ENCODE assay signal across 14 cellular contexts in genomic region chr18:79521806-79522205, GRCh38.
A peak's percentile ranks its signal among the peaks of the same experiment; 100 is the strongest.
DNase-seq lines count a peak whose midpoint lies in the region; ATAC-seq and TF ChIP-seq lines count a peak whose summit lies in the region.
"Had no signal": no experiment of that assay in that cellular context is flagged by ENCODE, and none has a peak within 500 bp of the region (broad histone marks: within the 10 kb centered on the region; RNA-seq: fewer than 3 reads in every experiment).

No MANE protein-coding gene starts in this region.

- TF ChIP-seq POLR2A in sigmoid colon (IDR thresholded peaks at IDR 0.05) = no peak

- WGBS in sigmoid colon, 2 donors = 33 to 77% methylated on average over 6 of the region's 6 CpGs

- peak overlapping the region; percentile 74 for H3K4me3 Mint-ChIP-seq in activated CD4-positive, alpha-beta T cell treated with anti-CD3 and anti-CD28 coated beads for 36 hours
- H3K4me3 Mint-ChIP-seq in activated naive CD8-positive, alpha-beta T cell treated with anti-CD3 and anti-CD28 coated beads for 36 hours = peak overlapping the region; percentile 73
- H3K4me3 Mint-ChIP-seq: CD14-positive monocyte, HFFc6 had no signal

- peaks cover 86% of the 10 kb centered on the region for H3K4me1 ChIP-seq in OCI-LY7 (ENCODE audit: insufficient read depth, low read length, poor library complexity, severe bottlenecking)
- peaks cover 0 to 20% (median 14%) of the 10 kb centered on the region in 4 donors for H3K4me1 ChIP-seq in sigmoid colon
- no peaks in the 10 kb centered on the region for H3K4me1 ChIP-seq in PC-3 (ENCODE audit: insufficient read depth, low read length)

- BruUV-seq in OCI-LY7 (replicated peaks; lab: Mats Ljungman, UMichigan) (no TSS peak), PC-3 (replicated peaks; lab: Mats Ljungman, UMichigan) (no TSS peak)

- H3K79me2 ChIP-seq in OCI-LY7 (ENCODE audit: insufficient read depth, low read depth, low read length) = no peaks in the 10 kb centered on the region
- H3K79me2 ChIP-seq in PC-3 (ENCODE audit: low read length) = no peaks in the 10 kb centered on the region

- H3K9ac ChIP-seq in PC-3 (ENCODE audit: low read length) = no peak overlapping the region

- peak overlapping the region; percentile 94 for H3K27ac Mint-ChIP-seq in activated CD4-positive, alpha-beta T cell treated with anti-CD3 and anti-CD28 coated beads for 36 hours
- H3K27ac Mint-ChIP-seq in activated naive CD8-positive, alpha-beta T cell treated with anti-CD3 and anti-CD28 coated beads for 36 hours = peak overlapping the region; percentile 97
- H3K27ac Mint-ChIP-seq: HFFc6 had no signal

- peaks cover 19% of the 10 kb centered on the region for H3K36me3 Mint-ChIP-seq in activated CD4-positive, alpha-beta T cell treated with anti-CD3 and anti-CD28 coated beads for 36 hours (ENCODE audit: low read depth)
- peaks cover 37% of the 10 kb centered on the region for H3K36me3 Mint-ChIP-seq in activated naive CD8-positive, alpha-beta T cell treated with anti-CD3 and anti-CD28 coated beads for 36 hours

- ATAC-seq in activated CD4-positive, alpha-beta T cell treated with anti-CD3 and anti-CD28 coated beads for 36 hours = no peak
- ATAC-seq in PC-3 = no peak
- ATAC-seq: left cardiac atrium had no signal

- no peaks in the 10 kb centered on the region for H4K20me1 ChIP-seq in OCI-LY7 (ENCODE audit: insufficient read depth, low read length)
- H4K20me1 ChIP-seq in PC-3 (ENCODE audit: low read length) = no peaks in the 10 kb centered on the region

- CTCF ChIA-PET in activated CD4-positive, alpha-beta T cell treated with anti-CD3 and anti-CD28 coated beads for 36 hours (lab: Charles Lee) = no interaction called here
- CTCF ChIA-PET in OCI-LY7 (lab: Charles Lee; ENCODE audit: unreplicated experiment) = no interaction called here
- CTCF ChIA-PET in PC-3 (lab: Charles Lee) = no interaction called here

- DNase-seq in activated CD4-positive, alpha-beta T cell treated with anti-CD3 and anti-CD28 coated beads for 36 hours = peak; percentile 42
- no peak for DNase-seq in activated CD4-positive, alpha-beta T cell treated with anti-CD3 and anti-CD28 coated beads, Interleukin-2, amount 50 U/mL, for 1 hour
- no peak for DNase-seq in OCI-LY7 (ENCODE audit: low spot score)
- no peak for DNase-seq in activated naive CD8-positive, alpha-beta T cell treated with anti-CD3 and anti-CD28 coated beads for 36 hours
- peak; percentile 37 for DNase-seq in sigmoid colon
- DNase-seq in mucosa of gallbladder (ENCODE audit: low spot score) = no peak
- no peak for DNase-seq in PC-3
- no peak for DNase-seq in GM19240 (ENCODE audit: insufficient read length, low spot score)
- DNase-seq: HFFc6, hippocampal formation, left cardiac atrium, NCI-H510A, trophoblast cell had no signal

- intact Hi-C loops in activated CD4-positive, alpha-beta T cell treated with anti-CD3 and anti-CD28 coated beads for 36 hours (cut with DNase I, micrococcal nuclease) = loop anchor here (2.0 to 5.0 kb wide), 6 partner anchors 15 to 585 kb away; partner anchors contain the start of genes ADNP2 (in 1 of the 2), CTDP1 (in 1 of the 2), HSBP1L1 (in 1 of the 2) and TXNL4A (in 1 of the 2)
- intact Hi-C loops in OCI-LY7 (cut with micrococcal nuclease; ENCODE audit: unreplicated experiment) = loop anchor here (2.0 to 5.0 kb wide), 3 partner anchors 117 to 513 kb away; partner anchors contain the start of gene RBFA
- intact Hi-C loops in sigmoid colon (cut with DNase I) = no loop called here
- intact Hi-C loops in PC-3 (cut with micrococcal nuclease) = no loop called here

- TF ChIP-seq EP300 in sigmoid colon (IDR thresholded peaks at IDR 0.05) = no peak

- H2AFZ ChIP-seq in OCI-LY7 (ENCODE audit: low read length) = no peak overlapping the region
- no peak overlapping the region for H2AFZ ChIP-seq in PC-3 (ENCODE audit: low read length)

- POLR2A ChIA-PET in activated CD4-positive, alpha-beta T cell treated with anti-CD3 and anti-CD28 coated beads for 36 hours (lab: Charles Lee) = no interaction called here
- POLR2A ChIA-PET in OCI-LY7 (lab: Charles Lee) (no interaction called here), PC-3 (lab: Charles Lee; ENCODE audit: unreplicated experiment) (no interaction called here)

- H3K9me3 ChIP-seq in OCI-LY7 (ENCODE audit: low read length) (no peaks in the 10 kb centered on the region), sigmoid colon (no peaks in the 10 kb centered on the region), PC-3 (ENCODE audit: low read length) (no peaks in the 10 kb centered on the region)

- H3K4me3 ChIP-seq in OCI-LY7 (ENCODE audit: low read depth, low read length, poor library complexity, severe bottlenecking) (peak overlapping the region; percentile 67), sigmoid colon (no peak overlapping the region), PC-3 (ENCODE audit: low read length) (no peak overlapping the region)

- no peak for TF ChIP-seq CTCF in OCI-LY7 (conservative IDR thresholded peaks at IDR 0.05; ENCODE audit: low read length)
- TF ChIP-seq CTCF in sigmoid colon (IDR thresholded peaks at IDR 0.05) = no peak
- no peak for TF ChIP-seq CTCF in PC-3 (conservative IDR thresholded peaks at IDR 0.05; ENCODE audit: low read depth, low read length)

- peaks cover 91% of the 10 kb centered on the region for H3K4me1 Mint-ChIP-seq in activated CD4-positive, alpha-beta T cell treated with anti-CD3 and anti-CD28 coated beads for 36 hours
- H3K4me1 Mint-ChIP-seq in activated naive CD8-positive, alpha-beta T cell treated with anti-CD3 and anti-CD28 coated beads for 36 hours = peaks cover 72% of the 10 kb centered on the region

- peaks cover 4% of the 10 kb centered on the region; the same call in 1 of the 2 replicates for H3K36me3 ChIP-seq in OCI-LY7 (ENCODE audit: insufficient read depth, low read length)
- H3K36me3 ChIP-seq in sigmoid colon = no peaks in the 10 kb centered on the region
- no peaks in the 10 kb centered on the region for H3K36me3 ChIP-seq in PC-3 (ENCODE audit: low read depth, low read length)

- H3K9me2 ChIP-seq in OCI-LY7 (ENCODE audit: insufficient read depth, low read length) (no peaks in the 10 kb centered on the region), PC-3 (replicated peaks; ENCODE audit: low read length) (no peaks in the 10 kb centered on the region)

- H3K4me2 ChIP-seq in OCI-LY7 (ENCODE audit: low read length) (peak overlapping the region; percentile 93), PC-3 (ENCODE audit: low read length) (no peak overlapping the region)

- H3K9me3 Mint-ChIP-seq in activated CD4-positive, alpha-beta T cell treated with anti-CD3 and anti-CD28 coated beads for 36 hours (ENCODE audit: low read depth) = no peaks in the 10 kb centered on the region
- H3K9me3 Mint-ChIP-seq in activated naive CD8-positive, alpha-beta T cell treated with anti-CD3 and anti-CD28 coated beads for 36 hours = no peaks in the 10 kb centered on the region
- H3K9me3 Mint-ChIP-seq: HFFc6 had no signal

- H3K27me3 ChIP-seq in sigmoid colon (no peaks in the 10 kb centered on the region), PC-3 (ENCODE audit: low read length) (no peaks in the 10 kb centered on the region)

- no peaks in the 10 kb centered on the region for H3F3A ChIP-seq in PC-3 (ENCODE audit: low read length, unreplicated experiment)

- H3K27ac ChIP-seq in OCI-LY7 (ENCODE audit: low read depth, low read length, poor library complexity, severe bottlenecking) (peak overlapping the region; percentile 100), sigmoid colon (no peak overlapping the region), PC-3 (ENCODE audit: low read length) (no peak overlapping the region)

- H3K27me3 Mint-ChIP-seq in activated CD4-positive, alpha-beta T cell treated with anti-CD3 and anti-CD28 coated beads for 36 hours = no peaks in the 10 kb centered on the region
- no peaks in the 10 kb centered on the region for H3K27me3 Mint-ChIP-seq in activated naive CD8-positive, alpha-beta T cell treated with anti-CD3 and anti-CD28 coated beads for 36 hours

Comparison
In these comparisons a context has a peak if more than half of its experiments do, and no peak if none do; other contexts are left out.
1. DNase-seq: peak in activated CD4-positive, alpha-beta T cell treated with anti-CD3 and anti-CD28 coated beads for 36 hours (single experiment) and sigmoid colon (single experiment); none in activated CD4-positive, alpha-beta T cell treated with anti-CD3 and anti-CD28 coated beads, Interleukin-2, amount 50 U/mL, for 1 hour (single experiment), OCI-LY7 (single experiment), activated naive CD8-positive, alpha-beta T cell treated with anti-CD3 and anti-CD28 coated beads for 36 hours (single experiment), mucosa of gallbladder (single experiment), PC-3 (single experiment) and GM19240 (single experiment).
2. intact Hi-C loops: an anchor here in activated CD4-positive, alpha-beta T cell treated with anti-CD3 and anti-CD28 coated beads for 36 hours (2.0 to 5.0 kb wide) and OCI-LY7 (2.0 to 5.0 kb wide); none called in sigmoid colon and PC-3.